7 cellular contexts compared by ENCODE assay signal in genomic region chr10:63554666-63555065, GRCh38. TPM values are rescaled to one million over a fixed set of nuclear protein-coding genes. Genes with fewer than 3 reads are reported as not detected.
DNase-seq lines count a peak whose midpoint lies in the region; ATAC-seq and TF ChIP-seq lines count a peak whose summit lies in the region.

No MANE protein-coding gene starts in this region.

- no peak overlapping the region for H2BK12ac ChIP-seq in trophoblast cell (ENCODE audit: low read length)

- H3K14ac ChIP-seq in trophoblast cell (ENCODE audit: low read length): no peak overlapping the region

- no peaks in the 10 kb centered on the region for H3K79me2 ChIP-seq in trophoblast cell (ENCODE audit: control insufficient read depth, insufficient read depth, low read length, poor library complexity)

- H4K91ac ChIP-seq in trophoblast cell (ENCODE audit: low read depth, low read length): no peak overlapping the region

- no peak overlapping the region for H2BK5ac ChIP-seq in trophoblast cell (ENCODE audit: low read depth, low read length, poor library complexity)

- no peak overlapping the region for H3K27ac ChIP-seq in SJCRH30
- peak overlapping the region in 42 of 59 donors; percentile 1 to 75 (median 37) for H3K27ac ChIP-seq in dorsolateral prefrontal cortex
- H3K27ac ChIP-seq in trophoblast cell (ENCODE audit: low read depth, low read length): no peak overlapping the region

- H3K79me1 ChIP-seq in trophoblast cell (ENCODE audit: low read length): no peaks in the 10 kb centered on the region

- no peak overlapping the region for H2BK120ac ChIP-seq in trophoblast cell (ENCODE audit: insufficient read depth, low read length, poor library complexity)

- no peaks in the 10 kb centered on the region for H3K4me1 ChIP-seq in SJCRH30
- no peaks in the 10 kb centered on the region for H3K4me1 ChIP-seq in trophoblast cell (ENCODE audit: control insufficient read depth in 1 of 2, insufficient read depth in 2 of 2, low read length in 2 of 2)

- peak; percentile 22 to 31 for DNase-seq in SJCRH30
- DNase-seq in dorsolateral prefrontal cortex: no peak
- peak; percentile 9 to 11 for DNase-seq in stimulated activated CD8-positive, alpha-beta memory T cell treated with anti-CD3 and anti-CD28 coated beads, Interleukin-4, amount 100 ng/mL, for 1 hour (ENCODE audit: low read depth in 2 of 2, low spot score in 1 of 2)
- DNase-seq in superior temporal gyrus (ENCODE audit: extremely low spot score): no peak
- DNase-seq in trophoblast cell: no peak

- H3K4me3 ChIP-seq in SJCRH30: no peak overlapping the region
- peak overlapping the region in 1 of 59 donors; percentile 14 for H3K4me3 ChIP-seq in dorsolateral prefrontal cortex
- H3K4me3 ChIP-seq in trophoblast cell (ENCODE audit: low read depth, low read length): no peak overlapping the region

- H3K36me3 ChIP-seq in SJCRH30: no peaks in the 10 kb centered on the region
- no peaks in the 10 kb centered on the region for H3K36me3 ChIP-seq in trophoblast cell (ENCODE audit: control insufficient read depth in 1 of 2, insufficient read depth in 2 of 2, low read length in 2 of 2)

- H3K18ac ChIP-seq in trophoblast cell (ENCODE audit: low read length): no peak overlapping the region

- no peak overlapping the region for H3K23ac ChIP-seq in trophoblast cell (ENCODE audit: low read length)

- intact Hi-C loops in dorsolateral prefrontal cortex (cut with DNase I): no loop called here

- no peaks in the 10 kb centered on the region for H3K9me3 ChIP-seq in SJCRH30 (replicated peaks)
- no peaks in the 10 kb centered on the region for H3K9me3 ChIP-seq in trophoblast cell (ENCODE audit: insufficient read depth, low read depth, low read length)

- ATAC-seq in GM18858 (IDR thresholded peaks at IDR 0.05; ENCODE audit: unreplicated experiment) (peak; percentile 90), HG02870 (IDR thresholded peaks at IDR 0.05; ENCODE audit: unreplicated experiment) (peak; percentile 66)

- H2AFZ ChIP-seq in trophoblast cell (ENCODE audit: insufficient read depth, low read length, poor library complexity): no peak overlapping the region

- H2AK5ac ChIP-seq in trophoblast cell (ENCODE audit: low read length): no peak overlapping the region

- H3K4ac ChIP-seq in trophoblast cell (ENCODE audit: low read depth, low read length): no peak overlapping the region

- TF ChIP-seq CTCF in dorsolateral prefrontal cortex (IDR thresholded peaks at IDR 0.05 in 54 of 56, conservative IDR thresholded peaks at IDR 0.05 in 2 of 56; ENCODE audit: low read depth in 1 of 56, partially characterized antibody in 56 of 56): no peak

- no peak overlapping the region for H3K9ac ChIP-seq in trophoblast cell (ENCODE audit: low read length)

- H4K12ac ChIP-seq in trophoblast cell (ENCODE audit: low read depth, low read length): no peak overlapping the region

- no CpG with 5 or more reads among the region's 2 CpGs for WGBS in trophoblast cell (ENCODE audit: extremely low coverage, insufficient coverage, insufficient read length)

- H4K8ac ChIP-seq in trophoblast cell (ENCODE audit: low read depth, low read length): no peak overlapping the region

- no peaks in the 10 kb centered on the region for H3K27me3 ChIP-seq in SJCRH30
- H3K27me3 ChIP-seq in dorsolateral prefrontal cortex: no peaks in the 10 kb centered on the region
- H3K27me3 ChIP-seq in trophoblast cell (ENCODE audit: insufficient read depth, low read length): no peaks in the 10 kb centered on the region

- no peak overlapping the region for H3K4me2 ChIP-seq in trophoblast cell (ENCODE audit: low read length)

RNA-seq across cellular contexts. Expression of gene REEP3, which starts 33.5 kb away (rescaled TPM):
- total RNA-seq in SJCRH30 (2014; rRNA removed; shearing (Covaris generic)): 14.7 and 16.4 TPM in 2 replicates
- total RNA-seq in dorsolateral prefrontal cortex: 100 to 1,000 TPM in 1 of 120 experiments, 10 to 100 TPM in 119; 11.4 to 104 (median 32.6) TPM
- 23.7 and 24.1 TPM in 2 replicates for polyA plus RNA-seq in trophoblast cell (2013)

Comparison
In these comparisons a context has a peak if more than half of its experiments do, and no peak if none do; other contexts are left out.
1. DNase-seq: peak in SJCRH30 (2 of 2) and stimulated activated CD8-positive, alpha-beta memory T cell treated with anti-CD3 and anti-CD28 coated beads, Interleukin-4, amount 100 ng/mL, for 1 hour (2 of 2); none in dorsolateral prefrontal cortex (0 of 10), superior temporal gyrus (single experiment) and trophoblast cell (0 of 2).
2. H3K27ac ChIP-seq: peak in dorsolateral prefrontal cortex (42 of 59); none in SJCRH30 (single experiment) and trophoblast cell (single experiment).